In genomic region chr19:13588953-13589833, GRCh38 we compare ENCODE assay signal across 2 cellular contexts.
A peak's percentile ranks its signal among the peaks of the same experiment; 100 is the strongest.
TF ChIP-seq lines count a peak whose summit lies in the region.

No MANE protein-coding gene starts in this region.

TF ChIP-seq in HEK293, 187 proteins besides CTCF, POLR2A, EP300 and RAD21:
- no peak for TF ChIP-seq REST (tag by site-specific recombination; IDR thresholded peaks at IDR 0.05)
- TF ChIP-seq ZNF394 (tag by site-specific recombination; IDR thresholded peaks at IDR 0.05; ENCODE audit: borderline replicate concordance) = peak; percentile 20; the same call in 1 of the 2 replicates
- TF ChIP-seq ZBTB8A (tag by site-specific recombination; IDR thresholded peaks at IDR 0.05) = peak; percentile 16; the same call in 1 of the 2 replicates
- TF ChIP-seq ZSCAN30 (tag by site-specific recombination; IDR thresholded peaks at IDR 0.05) = 0 out of 2 replicates have a peak, but pooled peaks have one; percentile 32
- TF ChIP-seq ZBTB49 (tag by site-specific recombination; IDR thresholded peaks at IDR 0.05; ENCODE audit: low read depth) = no peak
- no peak for TF ChIP-seq KLF17 (tag by site-specific recombination; IDR thresholded peaks at IDR 0.05)
- peak; percentile 66; the same call in 1 of the 2 replicates for TF ChIP-seq HIC1 (tag by site-specific recombination; IDR thresholded peaks at IDR 0.05)
- peak; percentile 64 for TF ChIP-seq ZNF654 (tag by site-specific recombination; IDR thresholded peaks at IDR 0.05; ENCODE audit: low read depth)
- no peak for TF ChIP-seq ZNF473 (tag by site-specific recombination; IDR thresholded peaks at IDR 0.05)
- no peak for TF ChIP-seq SP3 (tag by site-specific recombination; IDR thresholded peaks at IDR 0.05)
- no peak for TF ChIP-seq REPIN1 (tag by site-specific recombination; IDR thresholded peaks at IDR 0.05; ENCODE audit: low read depth)
- TF ChIP-seq ZBTB17 (tag by site-specific recombination; IDR thresholded peaks at IDR 0.05) = peak; percentile 59; the same call in 1 of the 2 replicates
- no peak for TF ChIP-seq ZNF350 (tag by site-specific recombination; IDR thresholded peaks at IDR 0.05)
- TF ChIP-seq ZNF335 (tag by site-specific recombination; conservative IDR thresholded peaks at IDR 0.05) = peak; percentile 96
- 0 out of 2 replicates have a peak, but pooled peaks have one; percentile 14 for TF ChIP-seq SP7 (tag by site-specific recombination; IDR thresholded peaks at IDR 0.05)

TF ChIP-seq in PFSK-1, 5 proteins besides CTCF, POLR2A, EP300 and RAD21 (continued from another document):
- TF ChIP-seq REST (IDR thresholded peaks at IDR 0.05; ENCODE audit: insufficient read depth in 1 of 2, low read depth in 2 of 2, low read length in 2 of 2) = 0 out of 4 replicates have a peak, but pooled peaks of 1 of the 2 experiments have one; percentile 29
